Comparison of ENCODE assay signal across 9 cellular contexts in the genomic region with DNA sequence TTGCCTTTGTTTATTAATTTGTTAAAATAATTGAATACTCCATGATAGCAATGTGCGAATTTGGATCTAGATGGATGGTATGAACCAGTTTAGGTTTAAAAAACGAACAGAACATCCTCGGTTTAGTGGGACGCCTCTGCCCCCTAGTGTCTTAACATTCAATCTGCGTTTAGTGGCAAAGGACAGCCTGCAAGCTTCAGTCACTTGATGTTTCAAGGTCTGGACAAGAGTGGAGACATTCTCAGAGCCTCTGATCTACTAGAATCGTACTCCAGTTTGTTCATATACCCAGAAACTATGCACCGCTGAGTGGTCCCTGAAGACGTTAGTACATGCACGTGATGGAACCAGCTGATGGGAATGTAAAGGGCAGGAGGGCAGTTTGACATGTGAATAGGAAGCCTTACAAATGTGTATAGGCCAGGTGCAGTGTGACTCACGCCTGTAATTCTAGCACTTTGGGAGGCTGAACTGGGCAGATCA. TPM values are rescaled to one million over a fixed set of nuclear protein-coding genes. Genes with fewer than 3 reads are reported as not detected.
DNase-seq lines count a peak whose midpoint lies in the region; ATAC-seq and TF ChIP-seq lines count a peak whose summit lies in the region.
"Had no signal": no experiment of that assay in that cellular context is flagged by ENCODE, and none has a peak within 500 bp of the region (broad histone marks: within the 10 kb centered on the region; RNA-seq: fewer than 3 reads in every experiment).

No MANE protein-coding gene starts in this region.

- no peak overlapping the region for H3K27ac ChIP-seq in endodermal cell (ENCODE audit: low read depth, low read length)
- no peak overlapping the region for H3K27ac ChIP-seq in suprapubic skin
- H3K27ac ChIP-seq: SJSA1 had no signal

- no peak for TF ChIP-seq POLR2A in suprapubic skin (IDR thresholded peaks at IDR 0.05)

- no peak overlapping the region for H3K4me3 Mint-ChIP-seq in endodermal cell

- no peaks in the 10 kb centered on the region for H3K9me3 Mint-ChIP-seq in endodermal cell

- peak; percentile 94 for TF ChIP-seq CTCF in endodermal cell (conservative IDR thresholded peaks at IDR 0.05)
- TF ChIP-seq CTCF in suprapubic skin (IDR thresholded peaks at IDR 0.05): peak; percentile 55 to 68

- peak; percentile 54 for DNase-seq in COLO829 (ENCODE audit: low spot score)
- peak; percentile 73 for DNase-seq in NCI-H69 (lab: John Stamatoyannopoulos, UW)
- DNase-seq in activated CD4-positive, alpha-beta T cell treated with anti-CD3 and anti-CD28 coated beads, Interleukin-2, amount 50 U/mL, for 24 hours (ENCODE audit: low read depth in 1 of 2, low spot score in 1 of 2): peak; percentile 5 to 26
- DNase-seq in endodermal cell: peak; percentile 87
- DNase-seq in midbrain (lab: John Stamatoyannopoulos, UW): peak; percentile 78
- no peak for DNase-seq in suprapubic skin (ENCODE audit: low spot score in 2 of 2)

- H3K9me3 ChIP-seq in endodermal cell (ENCODE audit: control insufficient read depth, low read length): no peaks in the 10 kb centered on the region
- H3K9me3 ChIP-seq in suprapubic skin: no peaks in the 10 kb centered on the region
- H3K9me3 ChIP-seq: SJSA1 had no signal

- H3K27me3 ChIP-seq in endodermal cell (ENCODE audit: control insufficient read depth, insufficient read depth, low read length, poor library complexity, severe bottlenecking): no peaks in the 10 kb centered on the region
- H3K27me3 ChIP-seq in suprapubic skin: no peaks in the 10 kb centered on the region
- H3K27me3 ChIP-seq: SJSA1 had no signal

- no peaks in the 10 kb centered on the region for H3K4me1 ChIP-seq in endodermal cell (ENCODE audit: control insufficient read depth, insufficient read depth, low read length)
- H3K4me1 ChIP-seq in suprapubic skin: no peaks in the 10 kb centered on the region
- H3K4me1 ChIP-seq: SJSA1 had no signal

- peaks cover 3% of the 10 kb centered on the region for H3K4me1 Mint-ChIP-seq in endodermal cell

- no peaks in the 10 kb centered on the region for H3K36me3 Mint-ChIP-seq in endodermal cell (ENCODE audit: low read depth)

- no peak overlapping the region for H3K4me3 ChIP-seq in endodermal cell (ENCODE audit: low read length)
- H3K4me3 ChIP-seq in suprapubic skin: no peak overlapping the region
- H3K4me3 ChIP-seq: SJSA1 had no signal

- ATAC-seq in GM19468 (IDR thresholded peaks at IDR 0.05; ENCODE audit: extremely low read depth, unreplicated experiment): peak; percentile 62
- ATAC-seq in HG03571 (IDR thresholded peaks at IDR 0.05; ENCODE audit: unreplicated experiment): peak; percentile 63

- H3K36me3 ChIP-seq in endodermal cell (ENCODE audit: control insufficient read depth, insufficient read depth, low read length) (no peaks in the 10 kb centered on the region), suprapubic skin (no peaks in the 10 kb centered on the region)
- H3K36me3 ChIP-seq: SJSA1 had no signal

- no peak overlapping the region for H3K9ac ChIP-seq in endodermal cell (ENCODE audit: extremely low read depth, low read length, poor library complexity, severe bottlenecking)

- no peak for TF ChIP-seq EP300 in suprapubic skin (IDR thresholded peaks at IDR 0.05)

- H3K27me3 Mint-ChIP-seq in endodermal cell (ENCODE audit: insufficient read depth): peaks cover 2% of the 10 kb centered on the region

- WGBS in endodermal cell (ENCODE audit: insufficient coverage in 1 of 2, insufficient read length in 1 of 2), 2 experiments: 18 to 22% methylated on average over 9 to 10 of the region's 10 CpGs
- WGBS in suprapubic skin: 8% methylated on average over 10 of the region's 10 CpGs

- no peak overlapping the region for H3K27ac Mint-ChIP-seq in endodermal cell

RNA-seq across cellular contexts. Expression of a gene that starts 17.8 kb away (rescaled TPM):
- total RNA-seq in endodermal cell (1 to 10 TPM in 1 of 2 donors, under 1 TPM in 1; 0.57 to 1.3 TPM), suprapubic skin (10 to 100 TPM; 18.7 to 75.0 (median 35.3) TPM)
- 0.61 TPM for polyA plus RNA-seq in endodermal cell (2013, experiment 1 of 2)
- 2.1 TPM for polyA plus RNA-seq in endodermal cell (2013, experiment 2 of 2)
- total RNA-seq: SJSA1 had no signal

RNA-seq across cellular contexts. Expression of a gene that starts 20.5 kb away (rescaled TPM):
- total RNA-seq in endodermal cell (10 to 100 TPM; 61.5 to 69.4 TPM), suprapubic skin (10 to 100 TPM; 33.4 to 53.8 (median 37.9) TPM)
- 56.7 TPM for polyA plus RNA-seq in endodermal cell (2013, experiment 1 of 2)
- 58.6 TPM for polyA plus RNA-seq in endodermal cell (2013, experiment 2 of 2)

Comparison
In these comparisons a context has a peak if more than half of its experiments do, and no peak if none do; other contexts are left out.
1. DNase-seq: peak in COLO829 (single experiment), NCI-H69 (single experiment), activated CD4-positive, alpha-beta T cell treated with anti-CD3 and anti-CD28 coated beads, Interleukin-2, amount 50 U/mL, for 24 hours (2 of 2), endodermal cell (single experiment) and midbrain (single experiment); none in suprapubic skin (0 of 2).
2. RNA of a gene that starts 17.8 kb away (total RNA-seq): 18.7 to 75.0 TPM in suprapubic skin; 0.57 to 1.3 TPM in endodermal cell; every median in the first group is over 4 times any median in the second.